ENCODE assay signal across 1 cellular context in the genomic region with DNA sequence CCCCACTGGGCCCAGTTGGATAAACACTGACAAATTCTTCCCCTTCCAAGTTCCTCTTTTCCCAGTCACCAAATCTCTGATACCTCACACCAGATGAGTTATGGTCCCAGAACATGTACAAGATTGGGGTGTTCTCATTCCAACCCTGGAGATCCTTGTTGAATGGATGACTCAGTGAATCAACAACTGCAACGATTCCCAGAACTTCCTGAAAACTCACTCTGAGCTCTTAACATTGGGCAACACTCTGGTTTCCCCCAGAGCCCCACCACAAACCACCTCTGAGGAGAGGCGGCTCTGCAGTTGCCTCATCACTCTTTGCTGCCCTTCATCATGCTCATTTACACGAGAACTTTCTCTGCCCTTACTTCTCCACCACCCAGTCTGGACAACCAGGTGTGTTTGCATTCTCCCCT.
TF ChIP-seq lines count a peak whose summit lies in the region.

No MANE protein-coding gene starts in this region.

TF ChIP-seq in HepG2, 621 proteins besides CTCF, POLR2A, EP300 and RAD21 (continued from another document and continues in another):
- TF ChIP-seq, protein P1, sequence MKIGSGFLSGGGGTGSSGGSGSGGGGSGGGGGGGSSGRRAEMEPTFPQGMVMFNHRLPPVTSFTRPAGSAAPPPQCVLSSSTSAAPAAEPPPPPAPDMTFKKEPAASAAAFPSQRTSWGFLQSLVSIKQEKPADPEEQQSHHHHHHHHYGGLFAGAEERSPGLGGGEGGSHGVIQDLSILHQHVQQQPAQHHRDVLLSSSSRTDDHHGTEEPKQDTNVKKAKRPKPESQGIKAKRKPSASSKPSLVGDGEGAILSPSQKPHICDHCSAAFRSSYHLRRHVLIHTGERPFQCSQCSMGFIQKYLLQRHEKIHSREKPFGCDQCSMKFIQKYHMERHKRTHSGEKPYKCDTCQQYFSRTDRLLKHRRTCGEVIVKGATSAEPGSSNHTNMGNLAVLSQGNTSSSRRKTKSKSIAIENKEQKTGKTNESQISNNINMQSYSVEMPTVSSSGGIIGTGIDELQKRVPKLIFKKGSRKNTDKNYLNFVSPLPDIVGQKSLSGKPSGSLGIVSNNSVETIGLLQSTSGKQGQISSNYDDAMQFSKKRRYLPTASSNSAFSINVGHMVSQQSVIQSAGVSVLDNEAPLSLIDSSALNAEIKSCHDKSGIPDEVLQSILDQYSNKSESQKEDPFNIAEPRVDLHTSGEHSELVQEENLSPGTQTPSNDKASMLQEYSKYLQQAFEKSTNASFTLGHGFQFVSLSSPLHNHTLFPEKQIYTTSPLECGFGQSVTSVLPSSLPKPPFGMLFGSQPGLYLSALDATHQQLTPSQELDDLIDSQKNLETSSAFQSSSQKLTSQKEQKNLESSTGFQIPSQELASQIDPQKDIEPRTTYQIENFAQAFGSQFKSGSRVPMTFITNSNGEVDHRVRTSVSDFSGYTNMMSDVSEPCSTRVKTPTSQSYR (CRISPR knock-in tag; IDR thresholded peaks at IDR 0.05; ENCODE audit: borderline replicate concordance), result no peak
- TF ChIP-seq FOXA1 (IDR thresholded peaks at IDR 0.05), result no peak
- TF ChIP-seq FOXA1 (CRISPR knock-in tag; IDR thresholded peaks at IDR 0.05), result peak; percentile 37; the same call in 1 of the 2 replicates
- no peak for TF ChIP-seq DPF2 (CRISPR knock-in tag; IDR thresholded peaks at IDR 0.05; ENCODE audit: borderline replicate concordance, low read depth)
- TF ChIP-seq, protein P2, sequence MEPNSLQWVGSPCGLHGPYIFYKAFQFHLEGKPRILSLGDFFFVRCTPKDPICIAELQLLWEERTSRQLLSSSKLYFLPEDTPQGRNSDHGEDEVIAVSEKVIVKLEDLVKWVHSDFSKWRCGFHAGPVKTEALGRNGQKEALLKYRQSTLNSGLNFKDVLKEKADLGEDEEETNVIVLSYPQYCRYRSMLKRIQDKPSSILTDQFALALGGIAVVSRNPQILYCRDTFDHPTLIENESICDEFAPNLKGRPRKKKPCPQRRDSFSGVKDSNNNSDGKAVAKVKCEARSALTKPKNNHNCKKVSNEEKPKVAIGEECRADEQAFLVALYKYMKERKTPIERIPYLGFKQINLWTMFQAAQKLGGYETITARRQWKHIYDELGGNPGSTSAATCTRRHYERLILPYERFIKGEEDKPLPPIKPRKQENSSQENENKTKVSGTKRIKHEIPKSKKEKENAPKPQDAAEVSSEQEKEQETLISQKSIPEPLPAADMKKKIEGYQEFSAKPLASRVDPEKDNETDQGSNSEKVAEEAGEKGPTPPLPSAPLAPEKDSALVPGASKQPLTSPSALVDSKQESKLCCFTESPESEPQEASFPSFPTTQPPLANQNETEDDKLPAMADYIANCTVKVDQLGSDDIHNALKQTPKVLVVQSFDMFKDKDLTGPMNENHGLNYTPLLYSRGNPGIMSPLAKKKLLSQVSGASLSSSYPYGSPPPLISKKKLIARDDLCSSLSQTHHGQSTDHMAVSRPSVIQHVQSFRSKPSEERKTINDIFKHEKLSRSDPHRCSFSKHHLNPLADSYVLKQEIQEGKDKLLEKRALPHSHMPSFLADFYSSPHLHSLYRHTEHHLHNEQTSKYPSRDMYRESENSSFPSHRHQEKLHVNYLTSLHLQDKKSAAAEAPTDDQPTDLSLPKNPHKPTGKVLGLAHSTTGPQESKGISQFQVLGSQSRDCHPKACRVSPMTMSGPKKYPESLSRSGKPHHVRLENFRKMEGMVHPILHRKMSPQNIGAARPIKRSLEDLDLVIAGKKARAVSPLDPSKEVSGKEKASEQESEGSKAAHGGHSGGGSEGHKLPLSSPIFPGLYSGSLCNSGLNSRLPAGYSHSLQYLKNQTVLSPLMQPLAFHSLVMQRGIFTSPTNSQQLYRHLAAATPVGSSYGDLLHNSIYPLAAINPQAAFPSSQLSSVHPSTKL (CRISPR knock-in tag; IDR thresholded peaks at IDR 0.05), result peak; percentile 79
- TF ChIP-seq SNRNP70 (IDR thresholded peaks at IDR 0.05; ENCODE audit: low read depth, low read length), result no peak
- no peak for TF ChIP-seq ZNF17 (CRISPR knock-in tag; IDR thresholded peaks at IDR 0.05)
- no peak for TF ChIP-seq ZNF605 (CRISPR knock-in tag; IDR thresholded peaks at IDR 0.05)
- TF ChIP-seq, protein P3, sequence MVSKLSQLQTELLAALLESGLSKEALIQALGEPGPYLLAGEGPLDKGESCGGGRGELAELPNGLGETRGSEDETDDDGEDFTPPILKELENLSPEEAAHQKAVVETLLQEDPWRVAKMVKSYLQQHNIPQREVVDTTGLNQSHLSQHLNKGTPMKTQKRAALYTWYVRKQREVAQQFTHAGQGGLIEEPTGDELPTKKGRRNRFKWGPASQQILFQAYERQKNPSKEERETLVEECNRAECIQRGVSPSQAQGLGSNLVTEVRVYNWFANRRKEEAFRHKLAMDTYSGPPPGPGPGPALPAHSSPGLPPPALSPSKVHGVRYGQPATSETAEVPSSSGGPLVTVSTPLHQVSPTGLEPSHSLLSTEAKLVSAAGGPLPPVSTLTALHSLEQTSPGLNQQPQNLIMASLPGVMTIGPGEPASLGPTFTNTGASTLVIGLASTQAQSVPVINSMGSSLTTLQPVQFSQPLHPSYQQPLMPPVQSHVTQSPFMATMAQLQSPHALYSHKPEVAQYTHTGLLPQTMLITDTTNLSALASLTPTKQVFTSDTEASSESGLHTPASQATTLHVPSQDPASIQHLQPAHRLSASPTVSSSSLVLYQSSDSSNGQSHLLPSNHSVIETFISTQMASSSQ (IDR thresholded peaks at IDR 0.05; ENCODE audit: low read depth), result no peak
- TF ChIP-seq, protein P3 (CRISPR knock-in tag; IDR thresholded peaks at IDR 0.05; ENCODE audit: borderline replicate concordance), result no peak
- peak; percentile 71 for TF ChIP-seq FOXA3 (CRISPR knock-in tag; IDR thresholded peaks at IDR 0.05)
- TF ChIP-seq YY1 (IDR thresholded peaks at IDR 0.05; ENCODE audit: insufficient read depth, insufficient replicate concordance, low read depth, low read length), result no peak
- no peak for TF ChIP-seq ATAD3A (CRISPR knock-in tag; IDR thresholded peaks at IDR 0.05)
- no peak for TF ChIP-seq ZNF30 (CRISPR knock-in tag; IDR thresholded peaks at IDR 0.05)
- no peak for TF ChIP-seq CENPT (CRISPR knock-in tag; IDR thresholded peaks at IDR 0.05; ENCODE audit: low read depth)
- TF ChIP-seq NFIB (CRISPR knock-in tag; IDR thresholded peaks at IDR 0.05; ENCODE audit: borderline replicate concordance), result no peak
- TF ChIP-seq, protein P4, sequence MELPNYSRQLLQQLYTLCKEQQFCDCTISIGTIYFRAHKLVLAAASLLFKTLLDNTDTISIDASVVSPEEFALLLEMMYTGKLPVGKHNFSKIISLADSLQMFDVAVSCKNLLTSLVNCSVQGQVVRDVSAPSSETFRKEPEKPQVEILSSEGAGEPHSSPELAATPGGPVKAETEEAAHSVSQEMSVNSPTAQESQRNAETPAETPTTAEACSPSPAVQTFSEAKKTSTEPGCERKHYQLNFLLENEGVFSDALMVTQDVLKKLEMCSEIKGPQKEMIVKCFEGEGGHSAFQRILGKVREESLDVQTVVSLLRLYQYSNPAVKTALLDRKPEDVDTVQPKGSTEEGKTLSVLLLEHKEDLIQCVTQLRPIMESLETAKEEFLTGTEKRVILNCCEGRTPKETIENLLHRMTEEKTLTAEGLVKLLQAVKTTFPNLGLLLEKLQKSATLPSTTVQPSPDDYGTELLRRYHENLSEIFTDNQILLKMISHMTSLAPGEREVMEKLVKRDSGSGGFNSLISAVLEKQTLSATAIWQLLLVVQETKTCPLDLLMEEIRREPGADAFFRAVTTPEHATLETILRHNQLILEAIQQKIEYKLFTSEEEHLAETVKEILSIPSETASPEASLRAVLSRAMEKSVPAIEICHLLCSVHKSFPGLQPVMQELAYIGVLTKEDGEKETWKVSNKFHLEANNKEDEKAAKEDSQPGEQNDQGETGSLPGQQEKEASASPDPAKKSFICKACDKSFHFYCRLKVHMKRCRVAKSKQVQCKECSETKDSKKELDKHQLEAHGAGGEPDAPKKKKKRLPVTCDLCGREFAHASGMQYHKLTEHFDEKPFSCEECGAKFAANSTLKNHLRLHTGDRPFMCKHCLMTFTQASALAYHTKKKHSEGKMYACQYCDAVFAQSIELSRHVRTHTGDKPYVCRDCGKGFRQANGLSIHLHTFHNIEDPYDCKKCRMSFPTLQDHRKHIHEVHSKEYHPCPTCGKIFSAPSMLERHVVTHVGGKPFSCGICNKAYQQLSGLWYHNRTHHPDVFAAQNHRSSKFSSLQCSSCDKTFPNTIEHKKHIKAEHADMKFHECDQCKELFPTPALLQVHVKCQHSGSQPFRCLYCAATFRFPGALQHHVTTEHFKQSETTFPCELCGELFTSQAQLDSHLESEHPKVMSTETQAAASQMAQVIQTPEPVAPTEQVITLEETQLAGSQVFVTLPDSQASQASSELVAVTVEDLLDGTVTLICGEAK (IDR thresholded peaks at IDR 0.05), result no peak
- TF ChIP-seq, protein P4 (CRISPR knock-in tag; IDR thresholded peaks at IDR 0.05), result no peak
- TF ChIP-seq XBP1 (CRISPR knock-in tag; IDR thresholded peaks at IDR 0.05), result no peak
- no peak for TF ChIP-seq NFIC (IDR thresholded peaks at IDR 0.05; ENCODE audit: low read length)
- TF ChIP-seq, protein P5, sequence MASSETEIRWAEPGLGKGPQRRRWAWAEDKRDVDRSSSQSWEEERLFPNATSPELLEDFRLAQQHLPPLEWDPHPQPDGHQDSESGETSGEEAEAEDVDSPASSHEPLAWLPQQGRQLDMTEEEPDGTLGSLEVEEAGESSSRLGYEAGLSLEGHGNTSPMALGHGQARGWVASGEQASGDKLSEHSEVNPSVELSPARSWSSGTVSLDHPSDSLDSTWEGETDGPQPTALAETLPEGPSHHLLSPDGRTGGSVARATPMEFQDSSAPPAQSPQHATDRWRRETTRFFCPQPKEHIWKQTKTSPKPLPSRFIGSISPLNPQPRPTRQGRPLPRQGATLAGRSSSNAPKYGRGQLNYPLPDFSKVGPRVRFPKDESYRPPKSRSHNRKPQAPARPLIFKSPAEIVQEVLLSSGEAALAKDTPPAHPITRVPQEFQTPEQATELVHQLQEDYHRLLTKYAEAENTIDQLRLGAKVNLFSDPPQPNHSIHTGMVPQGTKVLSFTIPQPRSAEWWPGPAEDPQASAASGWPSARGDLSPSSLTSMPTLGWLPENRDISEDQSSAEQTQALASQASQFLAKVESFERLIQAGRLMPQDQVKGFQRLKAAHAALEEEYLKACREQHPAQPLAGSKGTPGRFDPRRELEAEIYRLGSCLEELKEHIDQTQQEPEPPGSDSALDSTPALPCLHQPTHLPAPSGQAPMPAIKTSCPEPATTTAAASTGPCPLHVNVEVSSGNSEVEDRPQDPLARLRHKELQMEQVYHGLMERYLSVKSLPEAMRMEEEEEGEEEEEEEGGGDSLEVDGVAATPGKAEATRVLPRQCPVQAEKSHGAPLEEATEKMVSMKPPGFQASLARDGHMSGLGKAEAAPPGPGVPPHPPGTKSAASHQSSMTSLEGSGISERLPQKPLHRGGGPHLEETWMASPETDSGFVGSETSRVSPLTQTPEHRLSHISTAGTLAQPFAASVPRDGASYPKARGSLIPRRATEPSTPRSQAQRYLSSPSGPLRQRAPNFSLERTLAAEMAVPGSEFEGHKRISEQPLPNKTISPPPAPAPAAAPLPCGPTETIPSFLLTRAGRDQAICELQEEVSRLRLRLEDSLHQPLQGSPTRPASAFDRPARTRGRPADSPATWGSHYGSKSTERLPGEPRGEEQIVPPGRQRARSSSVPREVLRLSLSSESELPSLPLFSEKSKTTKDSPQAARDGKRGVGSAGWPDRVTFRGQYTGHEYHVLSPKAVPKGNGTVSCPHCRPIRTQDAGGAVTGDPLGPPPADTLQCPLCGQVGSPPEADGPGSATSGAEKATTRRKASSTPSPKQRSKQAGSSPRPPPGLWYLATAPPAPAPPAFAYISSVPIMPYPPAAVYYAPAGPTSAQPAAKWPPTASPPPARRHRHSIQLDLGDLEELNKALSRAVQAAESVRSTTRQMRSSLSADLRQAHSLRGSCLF (CRISPR knock-in tag; IDR thresholded peaks at IDR 0.05; ENCODE audit: borderline replicate concordance), result no peak
- no peak for TF ChIP-seq ZNF260 (CRISPR knock-in tag; IDR thresholded peaks at IDR 0.05; ENCODE audit: borderline replicate concordance, low read depth)
- TF ChIP-seq, protein P6, sequence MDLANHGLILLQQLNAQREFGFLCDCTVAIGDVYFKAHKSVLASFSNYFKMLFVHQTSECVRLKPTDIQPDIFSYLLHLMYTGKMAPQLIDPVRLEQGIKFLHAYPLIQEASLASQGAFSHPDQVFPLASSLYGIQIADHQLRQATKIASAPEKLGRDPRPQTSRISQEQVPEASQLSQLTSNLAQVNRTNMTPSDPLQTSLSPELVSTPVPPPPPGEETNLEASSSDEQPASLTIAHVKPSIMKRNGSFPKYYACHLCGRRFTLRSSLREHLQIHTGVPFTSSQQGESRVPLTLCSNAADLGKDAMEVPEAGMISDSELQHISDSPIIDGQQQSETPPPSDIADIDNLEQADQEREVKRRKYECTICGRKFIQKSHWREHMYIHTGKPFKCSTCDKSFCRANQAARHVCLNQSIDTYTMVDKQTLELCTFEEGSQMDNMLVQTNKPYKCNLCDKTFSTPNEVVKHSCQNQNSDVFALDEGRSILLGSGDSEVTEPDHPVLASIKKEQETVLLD (CRISPR knock-in tag; IDR thresholded peaks at IDR 0.05; ENCODE audit: low read depth), result no peak
- TF ChIP-seq HDAC2 (CRISPR knock-in tag; IDR thresholded peaks at IDR 0.05), result no peak
